ENCODE assay signal across 8 cellular contexts in genomic region chr6:106637718-106638341, GRCh38. TPM values are rescaled to one million over a fixed set of nuclear protein-coding genes. Genes with fewer than 3 reads are reported as not detected.
DNase-seq lines count a peak whose midpoint lies in the region; ATAC-seq and TF ChIP-seq lines count a peak whose summit lies in the region.
"Had no signal": no experiment of that assay in that cellular context is flagged by ENCODE, and none has a peak within 500 bp of the region (broad histone marks: within the 10 kb centered on the region; RNA-seq: fewer than 3 reads in every experiment).

No MANE protein-coding gene starts in this region.

- TF ChIP-seq POLR2A in esophagus squamous epithelium (IDR thresholded peaks at IDR 0.05) = no peak

- H3K36me3 Mint-ChIP-seq in memory B cell = peaks cover 28% of the 10 kb centered on the region

- H3K4me3 ChIP-seq in esophagus squamous epithelium = no peak overlapping the region

- no peaks in the 10 kb centered on the region for H3K27me3 ChIP-seq in esophagus squamous epithelium

- peak overlapping the region; percentile 75 for H3K27ac Mint-ChIP-seq in memory B cell
- H3K27ac Mint-ChIP-seq: activated naive CD4-positive, alpha-beta T cell treated with anti-CD3 and anti-CD28 coated beads, Interleukin-2, amount 50 U/mL, for 24 hours had no signal

- no peak overlapping the region for H3K27ac ChIP-seq in esophagus squamous epithelium

- DNase-seq in memory B cell (ENCODE audit: low spot score in 2 of 2) (peak in 1 of 2 donors; percentile 37), esophagus squamous epithelium (lab: John Stamatoyannopoulos, UW) (no peak), HK-2 (ENCODE audit: unreplicated experiment) (no peak)
- no peak for DNase-seq in activated CD4-positive, alpha-beta T cell treated with anti-CD3 and anti-CD28 coated beads for 48 hours

- H3K9me3 ChIP-seq in esophagus squamous epithelium = no peaks in the 10 kb centered on the region

- H3K4me3 Mint-ChIP-seq in memory B cell = peak overlapping the region; percentile 83
- H3K4me3 Mint-ChIP-seq: activated naive CD4-positive, alpha-beta T cell treated with anti-CD3 and anti-CD28 coated beads, Interleukin-2, amount 50 U/mL, for 24 hours had no signal

- no peaks in the 10 kb centered on the region for H3K27me3 Mint-ChIP-seq in memory B cell
- H3K27me3 Mint-ChIP-seq: activated naive CD4-positive, alpha-beta T cell treated with anti-CD3 and anti-CD28 coated beads, Interleukin-2, amount 50 U/mL, for 24 hours had no signal

- H3K36me3 ChIP-seq in esophagus squamous epithelium = peaks cover 0 to 30% (median 0%) of the 10 kb centered on the region in 3 donors

- no peaks in the 10 kb centered on the region for H3K4me1 ChIP-seq in esophagus squamous epithelium

- ATAC-seq in GM18868 (IDR thresholded peaks at IDR 0.05; ENCODE audit: unreplicated experiment) (peak; percentile 69), GM21737 (IDR thresholded peaks at IDR 0.05; ENCODE audit: unreplicated experiment) (peak; percentile 65), HG03460 (IDR thresholded peaks at IDR 0.05; ENCODE audit: unreplicated experiment) (peak; percentile 78), memory B cell (ENCODE audit: low read depth) (peak; percentile 95)

- no peak for TF ChIP-seq CTCF in esophagus squamous epithelium (IDR thresholded peaks at IDR 0.05)

- peaks cover 42% of the 10 kb centered on the region for H3K4me1 Mint-ChIP-seq in memory B cell

- WGBS in esophagus squamous epithelium, 2 donors = 65 to 77% methylated on average over 6 of the region's 6 CpGs

- intact Hi-C loops in esophagus squamous epithelium (cut with DNase I) = no loop called here

- peaks cover 4% of the 10 kb centered on the region for H3K9me3 Mint-ChIP-seq in memory B cell
- H3K9me3 Mint-ChIP-seq: activated naive CD4-positive, alpha-beta T cell treated with anti-CD3 and anti-CD28 coated beads, Interleukin-2, amount 50 U/mL, for 24 hours had no signal

RNA-seq across cellular contexts. Expression of gene QRSL1, which starts 8.5 kb away (rescaled TPM):
- total RNA-seq in esophagus squamous epithelium = 10 to 100 TPM in 2 of 4 donors, 1 to 10 TPM in 2; 4.8 to 11.1 (median 9.3) TPM

RNA-seq across cellular contexts. Expression of gene RTN4IP1, which starts 8.5 kb away (rescaled TPM):
- total RNA-seq in esophagus squamous epithelium = 10 to 100 TPM in 1 of 4 donors, 1 to 10 TPM in 3; 1.6 to 11.1 (median 6.0) TPM
